15 cellular contexts compared by ENCODE assay signal in genomic region chr21:32442566-32443318, GRCh38.
"Had no signal": no experiment of that assay in that cellular context is flagged by ENCODE, and none has a peak within 500 bp of the region (broad histone marks: within the 10 kb centered on the region; RNA-seq: fewer than 3 reads in every experiment).

No MANE protein-coding gene starts in this region.

- H3K4me1 ChIP-seq: body of pancreas, sigmoid colon had no signal

- DNase-seq: activated B cell treated with CpG ODN at 0.5 μM for 24 hours; activated CD4-positive, alpha-beta T cell treated with anti-CD3 and anti-CD28 coated beads, Interleukin-2, amount 50 U/mL, for 1 hour; activated effector memory CD4-positive, alpha-beta T cell treated with Interleukin-2 at 50 U/mL for 16 hours; activated T-cell treated with anti-CD3 and anti-CD28 coated beads, Interleukin-2, amount 50 U/mL, for 1 hour; amniotic stem cell; body of pancreas; dorsolateral prefrontal cortex; hypothalamus; mesenchymal stem cell; occipital lobe; sigmoid colon; stimulated activated CD4-positive, alpha-beta T cell treated with anti-CD3 and anti-CD28 coated beads, Interleukin-2, amount 100 ng/mL, for 48 hours; stimulated activated naive CD4-positive, alpha-beta T cell treated with Interleukin-2 at 50 U/mL for 16 hours; upper lobe of right lung had no signal

- H3K36me3 ChIP-seq: sigmoid colon, upper lobe of right lung had no signal

- H3K27ac ChIP-seq: body of pancreas, dorsolateral prefrontal cortex, upper lobe of right lung had no signal

- H3K4me3 ChIP-seq: body of pancreas, dorsolateral prefrontal cortex, sigmoid colon, upper lobe of right lung had no signal

- ATAC-seq: activated naive CD4-positive, alpha-beta T cell treated with anti-CD3 and anti-CD28 coated beads, Interleukin-2, amount 50 U/mL, for 72 hours; body of pancreas; upper lobe of right lung had no signal

- H3K9me3 ChIP-seq: body of pancreas, upper lobe of right lung had no signal

- H3K27me3 ChIP-seq: body of pancreas, dorsolateral prefrontal cortex, sigmoid colon, upper lobe of right lung had no signal
